15 cellular contexts compared by ENCODE assay signal in genomic region chr14:29930283-29930682, GRCh38. TPM values are rescaled to one million over a fixed set of nuclear protein-coding genes. Genes with fewer than 3 reads are reported as not detected.
DNase-seq lines count a peak whose midpoint lies in the region; ATAC-seq and TF ChIP-seq lines count a peak whose summit lies in the region.
"Had no signal": no experiment of that assay in that cellular context is flagged by ENCODE, and none has a peak within 500 bp of the region (broad histone marks: within the 10 kb centered on the region; RNA-seq: fewer than 3 reads in every experiment).

No MANE protein-coding gene starts in this region.

- no peak overlapping the region for H2AFZ ChIP-seq in smooth muscle cell (ENCODE audit: low read depth)

- H3K27ac ChIP-seq in RWPE2 (ENCODE audit: poor library complexity, severe bottlenecking) (no peak overlapping the region), smooth muscle cell (ENCODE audit: low read depth) (no peak overlapping the region)
- H3K27ac ChIP-seq: VCaP had no signal

- H3K27me3 ChIP-seq in RWPE2 (ENCODE audit: insufficient read depth, poor library complexity, severe bottlenecking) (no peaks in the 10 kb centered on the region), smooth muscle cell (ENCODE audit: low read depth) (no peaks in the 10 kb centered on the region)

- TF ChIP-seq CTCF in RWPE2 (IDR thresholded peaks at IDR 0.05; ENCODE audit: poor library complexity, severe bottlenecking), result no peak
- no peak for TF ChIP-seq CTCF in fibroblast of pulmonary artery (IDR thresholded peaks at IDR 0.05; ENCODE audit: low read length, missing control alignments)
- no peak for TF ChIP-seq CTCF in smooth muscle cell (IDR thresholded peaks at IDR 0.05; ENCODE audit: borderline replicate concordance, insufficient read depth, poor library complexity, severe bottlenecking)

- H3K4me2 ChIP-seq in smooth muscle cell, result peak overlapping the region; percentile 41

- ATAC-seq in RWPE2 (ENCODE audit: low read depth) (peak; percentile 51), GM21390 (IDR thresholded peaks at IDR 0.05; ENCODE audit: unreplicated experiment) (no peak)
- ATAC-seq: SK-N-SH treated with all-trans-retinoic acid at 6 μM for 48 hours had no signal

- H3K9ac ChIP-seq in smooth muscle cell (ENCODE audit: low read depth), result no peak overlapping the region

- peaks cover 13% of the 10 kb centered on the region for H3K4me1 ChIP-seq in RWPE2 (ENCODE audit: insufficient read depth, poor library complexity, severe bottlenecking)
- H3K4me1 ChIP-seq in smooth muscle cell (ENCODE audit: low read depth), result peaks cover 16% of the 10 kb centered on the region

- WGBS in smooth muscle cell (ENCODE audit: low lambda C conversion rate), result 7% methylated on average over 2 of the region's 2 CpGs

- no peaks in the 10 kb centered on the region for H3K36me3 ChIP-seq in RWPE2 (ENCODE audit: low read depth)
- H3K36me3 ChIP-seq in smooth muscle cell (ENCODE audit: low read depth), result no peaks in the 10 kb centered on the region

- DNase-seq in GM03348 (ENCODE audit: low spot score) (peak; percentile 70), RWPE2 (ENCODE audit: low spot score) (no peak), fibroblast of pulmonary artery (ENCODE audit: low read depth) (peak; percentile 53), smooth muscle cell (lab: John Stamatoyannopoulos, UW; ENCODE audit: unreplicated experiment) (no peak), NCI-H345 treated with DMSO at 0.1 percent for 48 hours (lab: John Stamatoyannopoulos, UW; ENCODE audit: unreplicated experiment) (no peak), NCI-H1436 (lab: John Stamatoyannopoulos, UW) (no peak)
- DNase-seq: activated CD8-positive, alpha-beta memory T cell treated with anti-CD3 and anti-CD28 coated beads for 24 hours; activated effector memory CD4-positive, alpha-beta T cell treated with anti-CD3 and anti-CD28 coated beads, Interleukin-2, amount 50 U/mL, for 16 hours; CD4-positive, alpha-beta memory T cell; kidney; MV-4-11; substantia nigra had no signal

- H3K4me3 ChIP-seq in RWPE2 (ENCODE audit: severe bottlenecking) (no peak overlapping the region), fibroblast of pulmonary artery (replicated peaks; ENCODE audit: low read depth, low read length) (no peak overlapping the region), smooth muscle cell (no peak overlapping the region)

- H4K20me1 ChIP-seq in smooth muscle cell (ENCODE audit: low read depth), result peaks cover 14% of the 10 kb centered on the region

- H3K9me3 ChIP-seq in RWPE2 (ENCODE audit: severe bottlenecking), result no peaks in the 10 kb centered on the region
- H3K9me3 ChIP-seq in smooth muscle cell (replicated peaks; ENCODE audit: low read depth), result no peaks in the 10 kb centered on the region

- peaks cover 20% of the 10 kb centered on the region for H3F3A ChIP-seq in smooth muscle cell (ENCODE audit: low read depth)

- no peaks in the 10 kb centered on the region for H3K79me2 ChIP-seq in smooth muscle cell (ENCODE audit: low read depth)

RNA-seq across cellular contexts. Expression of gene PRKD1, which starts 2.6 kb away (rescaled TPM):
- total RNA-seq in smooth muscle cell, result 4.8 and 7.2 TPM in 2 replicates
- 3.7 and 5.6 TPM in 2 replicates for polyA plus RNA-seq in smooth muscle cell
- total RNA-seq: CD4-positive, alpha-beta memory T cell had no signal
- polyA plus RNA-seq: CD4-positive, alpha-beta memory T cell had no signal

Comparison
In these comparisons a context has a peak if more than half of its experiments do, and no peak if none do; other contexts are left out.
1. DNase-seq: peak in GM03348 (single experiment) and fibroblast of pulmonary artery (single experiment); none in RWPE2 (single experiment), smooth muscle cell (single experiment), NCI-H345 treated with DMSO at 0.1 percent for 48 hours (single experiment) and NCI-H1436 (single experiment).